In genomic region chr13:30111810-30112209, GRCh38 we compare ENCODE assay signal across 1 cellular context.
TF ChIP-seq lines count a peak whose summit lies in the region.

No MANE protein-coding gene starts in this region.

TF ChIP-seq in GM12878, 131 proteins besides CTCF, POLR2A, EP300 and RAD21:
- no peak for TF ChIP-seq PKNOX1 (IDR thresholded peaks at IDR 0.05)
